8 cellular contexts compared by ENCODE assay signal in genomic region chr3:195442573-195443390, GRCh38. TPM values are rescaled to one million over a fixed set of nuclear protein-coding genes. Genes with fewer than 3 reads are reported as not detected.
DNase-seq lines count a peak whose midpoint lies in the region; ATAC-seq and TF ChIP-seq lines count a peak whose summit lies in the region.

A gene with protein sequence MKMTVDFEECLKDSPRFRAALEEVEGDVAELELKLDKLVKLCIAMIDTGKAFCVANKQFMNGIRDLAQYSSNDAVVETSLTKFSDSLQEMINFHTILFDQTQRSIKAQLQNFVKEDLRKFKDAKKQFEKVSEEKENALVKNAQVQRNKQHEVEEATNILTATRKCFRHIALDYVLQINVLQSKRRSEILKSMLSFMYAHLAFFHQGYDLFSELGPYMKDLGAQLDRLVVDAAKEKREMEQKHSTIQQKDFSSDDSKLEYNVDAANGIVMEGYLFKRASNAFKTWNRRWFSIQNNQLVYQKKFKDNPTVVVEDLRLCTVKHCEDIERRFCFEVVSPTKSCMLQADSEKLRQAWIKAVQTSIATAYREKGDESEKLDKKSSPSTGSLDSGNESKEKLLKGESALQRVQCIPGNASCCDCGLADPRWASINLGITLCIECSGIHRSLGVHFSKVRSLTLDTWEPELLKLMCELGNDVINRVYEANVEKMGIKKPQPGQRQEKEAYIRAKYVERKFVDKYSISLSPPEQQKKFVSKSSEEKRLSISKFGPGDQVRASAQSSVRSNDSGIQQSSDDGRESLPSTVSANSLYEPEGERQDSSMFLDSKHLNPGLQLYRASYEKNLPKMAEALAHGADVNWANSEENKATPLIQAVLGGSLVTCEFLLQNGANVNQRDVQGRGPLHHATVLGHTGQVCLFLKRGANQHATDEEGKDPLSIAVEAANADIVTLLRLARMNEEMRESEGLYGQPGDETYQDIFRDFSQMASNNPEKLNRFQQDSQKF (minus strand): TSS chr3:195443020. CDS start chr3:195442847, 173 bp downstream.

- H3K4me3 ChIP-seq in epithelial cell of esophagus (ENCODE audit: low read length) (peak within 1 kb of the TSS; percentile 78), mucosa of descending colon (peak within 1 kb of the TSS; percentile 98)

- peak within 1 kb of the TSS; percentile 96 to 98 (median 96) for H3K27ac Mint-ChIP-seq in IgD-negative memory B cell

- TF ChIP-seq CTCF in epithelial cell of esophagus (IDR thresholded peaks at IDR 0.05; ENCODE audit: insufficient read depth, low read depth, low read length, missing control alignments), result no peak
- TF ChIP-seq CTCF in mucosa of descending colon (IDR thresholded peaks at IDR 0.05), result no peak

- H3K9me3 ChIP-seq in mucosa of descending colon, result no peaks in the 10 kb centered on the region

- ATAC-seq in GM21529 (IDR thresholded peaks at IDR 0.05; ENCODE audit: unreplicated experiment), result peak; percentile 89
- peak; percentile 94 for ATAC-seq in mucosa of descending colon

- peaks cover 36 to 43% (median 37%) of the 10 kb centered on the region in 3 donors for H3K4me1 Mint-ChIP-seq in IgD-negative memory B cell

- no peaks in the 10 kb centered on the region for H3K27me3 Mint-ChIP-seq in IgD-negative memory B cell

- H3K4me1 ChIP-seq in mucosa of descending colon (ENCODE audit: low read depth), result peaks cover 21% of the 10 kb centered on the region

- H3K9me3 Mint-ChIP-seq in IgD-negative memory B cell, result no peaks in the 10 kb centered on the region

- peak; percentile 99 for DNase-seq in DMS 273 treated with DMSO at 0.1 percent for 48 hours (lab: John Stamatoyannopoulos, UW)
- DNase-seq in OCI-M2 (lab: John Stamatoyannopoulos, UW; ENCODE audit: unreplicated experiment), result peak; percentile 88
- DNase-seq in activated T-cell treated with anti-CD3 and anti-CD28 coated beads for 4 hours, result peak; percentile 96
- DNase-seq in epithelial cell of esophagus (ENCODE audit: low read depth), result peak; percentile 100
- DNase-seq in mucosa of descending colon, result peak; percentile 99 to 100 (median 100)
- DNase-seq in stimulated activated CD8-positive, alpha-beta memory T cell treated with anti-CD3 and anti-CD28 coated beads, Interleukin-4, amount 100 ng/mL, for 24 hours (ENCODE audit: low read depth), result peak; percentile 99

- no peaks in the 10 kb centered on the region for H3K36me3 Mint-ChIP-seq in IgD-negative memory B cell

- peak within 1 kb of the TSS; percentile 93 to 98 (median 98) for H3K4me3 Mint-ChIP-seq in IgD-negative memory B cell

- intact Hi-C loops in mucosa of descending colon (cut with DNase I, micrococcal nuclease), result no loop called here

- no peaks in the 10 kb centered on the region for H3K36me3 ChIP-seq in mucosa of descending colon (ENCODE audit: low read depth)

RNA-seq across cellular contexts. Expression of the gene that starts here (rescaled TPM):
- polyA plus RNA-seq in IgD-negative memory B cell, result 71.3 TPM
- total RNA-seq in mucosa of descending colon, result 10 to 100 TPM; 55.2 to 69.2 (median 69.2) TPM

Comparison
In these comparisons a context has a peak if more than half of its experiments do, and no peak if none do; other contexts are left out.
1. Peak in every context shown above with its lines: DNase-seq, ATAC-seq and H3K4me3 ChIP-seq.